ENCODE assay signal across 9 cellular contexts in the genomic region with DNA sequence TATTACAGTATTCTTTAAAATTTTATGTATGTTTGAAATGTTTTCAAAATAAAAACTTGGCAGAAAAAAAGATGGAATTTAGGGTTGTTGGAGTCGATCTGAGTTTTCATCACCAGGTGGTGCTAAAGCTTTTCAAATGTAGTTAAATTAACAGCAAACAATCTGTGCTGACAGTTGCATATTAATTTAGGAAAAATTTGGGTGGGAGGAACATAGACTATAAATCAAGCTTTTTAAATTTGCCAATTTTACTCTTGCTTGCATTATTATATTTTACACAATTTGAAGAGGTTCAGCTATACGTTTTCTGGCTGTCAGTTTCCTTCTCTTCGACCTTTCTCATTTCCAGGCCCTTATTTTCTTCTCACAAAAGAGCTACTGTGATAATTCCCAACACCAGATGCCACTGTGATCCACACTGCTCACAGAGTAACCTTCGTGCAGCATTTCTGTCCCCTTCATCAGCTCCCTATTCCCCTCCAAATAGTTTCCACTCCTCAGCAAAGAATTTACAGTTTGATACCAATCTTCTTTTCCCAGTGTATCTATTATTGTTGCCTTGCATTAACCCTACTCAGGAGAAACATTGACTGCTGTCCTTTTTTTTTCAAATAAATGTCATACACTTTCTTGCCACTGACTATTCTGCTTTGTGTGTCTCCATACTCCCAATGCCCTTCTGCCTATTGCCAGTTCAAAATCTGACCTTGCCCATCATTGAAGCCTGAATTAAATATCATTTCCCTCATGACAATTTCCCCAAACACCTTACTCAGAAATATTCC. TPM values are rescaled to one million over a fixed set of nuclear protein-coding genes. Genes with fewer than 3 reads are reported as not detected.
DNase-seq lines count a peak whose midpoint lies in the region; ATAC-seq and TF ChIP-seq lines count a peak whose summit lies in the region.
"Had no signal": no experiment of that assay in that cellular context is flagged by ENCODE, and none has a peak within 500 bp of the region (broad histone marks: within the 10 kb centered on the region; RNA-seq: fewer than 3 reads in every experiment).

No MANE protein-coding gene starts in this region.

- H3K4me3 ChIP-seq in fibroblast of villous mesenchyme (ENCODE audit: low read depth, low read length) = no peak overlapping the region
- H3K4me3 ChIP-seq: SJSA1 had no signal

- ATAC-seq in HG03442 (IDR thresholded peaks at IDR 0.05; ENCODE audit: unreplicated experiment) = no peak
- ATAC-seq in GM18907 (IDR thresholded peaks at IDR 0.05; ENCODE audit: unreplicated experiment) = no peak
- no peak for ATAC-seq in GM21447 (IDR thresholded peaks at IDR 0.05; ENCODE audit: unreplicated experiment)

- peak; percentile 38 for DNase-seq in COR-L47 (lab: John Stamatoyannopoulos, UW)
- peak; percentile 39 for DNase-seq in HS-5 (ENCODE audit: low read depth)
- peak; percentile 37 for DNase-seq in SK-N-DZ (ENCODE audit: low spot score)
- peak; percentile 67 for DNase-seq in fibroblast of villous mesenchyme (ENCODE audit: low read depth)
- DNase-seq in putamen (ENCODE audit: low spot score) = peak; percentile 82

- TF ChIP-seq CTCF in fibroblast of villous mesenchyme (IDR thresholded peaks at IDR 0.05; ENCODE audit: insufficient read depth, low read depth, low read length) = peak; percentile 57

RNA-seq across cellular contexts. Expression of a gene that starts 53.4 kb away (rescaled TPM):
- 2.9 and 5.5 TPM in 2 replicates for polyA plus RNA-seq in SK-N-DZ (2014; cell fraction: cytosol; rRNA removed)
- polyA plus RNA-seq in SK-N-DZ (2014; cell fraction: nucleus; rRNA removed) = 1.6 and 5.9 TPM in 2 replicates
- 12.2 and 18.1 TPM in 2 replicates for total RNA-seq in fibroblast of villous mesenchyme
